1 cellular context compared by ENCODE assay signal in genomic region chr7:151083071-151083823, GRCh38.
TF ChIP-seq lines count a peak whose summit lies in the region.

Gene TMUB1, minus strand, starts transcription at chr7:151083493. Its CDS starts 930 bp downstream, at chr7:151082563.

TF ChIP-seq in HepG2, 621 proteins besides CTCF, POLR2A, EP300 and RAD21 (continued from another document and continues in another):
- TF ChIP-seq UBTF (CRISPR knock-in tag; IDR thresholded peaks at IDR 0.05) (peak; percentile 20; the same call in 1 of the 2 replicates), SAFB2 (CRISPR knock-in tag; IDR thresholded peaks at IDR 0.05; ENCODE audit: borderline replicate concordance, low read depth) (no peak), ZNF337 (CRISPR knock-in tag; IDR thresholded peaks at IDR 0.05; ENCODE audit: borderline replicate concordance, low read depth) (no peak), ZNF331 (CRISPR knock-in tag; IDR thresholded peaks at IDR 0.05) (no peak), HDAC1 (CRISPR knock-in tag; IDR thresholded peaks at IDR 0.05) (peak; percentile 32; the same call in 1 of the 2 replicates), DZIP1 (CRISPR knock-in tag; IDR thresholded peaks at IDR 0.05) (no peak), TFAP4 (IDR thresholded peaks at IDR 0.05; ENCODE audit: borderline replicate concordance, low read depth) (0 out of 2 replicates have a peak, but pooled peaks have one; percentile 24), SRSF4 (IDR thresholded peaks at IDR 0.05; ENCODE audit: low read depth, low read length, poor library complexity, severe bottlenecking) (no peak), SRSF1 (optimal IDR thresholded peaks at IDR 0.05; ENCODE audit: low read depth, low read length) (no peak), JUN (CRISPR knock-in tag; IDR thresholded peaks at IDR 0.05) (no peak), MNT (IDR thresholded peaks at IDR 0.05) (0 out of 2 replicates have a peak, but pooled peaks have one; percentile 5), ZNF512 (CRISPR knock-in tag; IDR thresholded peaks at IDR 0.05) (no peak), TARDBP (CRISPR knock-in tag; IDR thresholded peaks at IDR 0.05) (no peak), MBNL3 (CRISPR knock-in tag; conservative IDR thresholded peaks at IDR 0.05) (no peak), NFIC (IDR thresholded peaks at IDR 0.05; ENCODE audit: low read length) (no peak), SP2 (CRISPR knock-in tag; IDR thresholded peaks at IDR 0.05) (no peak; the same call in 1 of the 2 replicates), ZNF766 (CRISPR knock-in tag; IDR thresholded peaks at IDR 0.05; ENCODE audit: borderline replicate concordance) (no peak), FOXA1 (IDR thresholded peaks at IDR 0.05) (no peak), FOXA1 (CRISPR knock-in tag; IDR thresholded peaks at IDR 0.05) (no peak), RORA (CRISPR knock-in tag; IDR thresholded peaks at IDR 0.05) (no peak), ZNF720 (CRISPR knock-in tag; IDR thresholded peaks at IDR 0.05) (no peak), ZNF557 (CRISPR knock-in tag; IDR thresholded peaks at IDR 0.05) (no peak), RNF2 (conservative IDR thresholded peaks at IDR 0.05; ENCODE audit: low read depth) (no peak), HMGA1 (CRISPR knock-in tag; conservative IDR thresholded peaks at IDR 0.05) (no peak), POLR2AphosphoS5 (IDR thresholded peaks at IDR 0.05; ENCODE audit: low read depth, low read length) (peak; percentile 41), ZBTB21 (CRISPR knock-in tag; IDR thresholded peaks at IDR 0.05) (no peak), ZSCAN29 (CRISPR knock-in tag; conservative IDR thresholded peaks at IDR 0.05) (no peak), ATF7 (IDR thresholded peaks at IDR 0.05) (no peak), ATF7 (CRISPR knock-in tag; IDR thresholded peaks at IDR 0.05) (no peak), ZNF143 (CRISPR knock-in tag; IDR thresholded peaks at IDR 0.05) (peak; percentile 90), ARNTL (CRISPR knock-in tag; IDR thresholded peaks at IDR 0.05) (peak; percentile 71; the same call in 1 of the 2 replicates), ZBTB3 (CRISPR knock-in tag; IDR thresholded peaks at IDR 0.05; ENCODE audit: borderline replicate concordance, low read depth) (no peak), ZBTB37 (CRISPR knock-in tag; IDR thresholded peaks at IDR 0.05) (no peak), HOXD1 (CRISPR knock-in tag; IDR thresholded peaks at IDR 0.05) (peak; percentile 49; the same call in 1 of the 2 replicates), ZSCAN31 (CRISPR knock-in tag; IDR thresholded peaks at IDR 0.05; ENCODE audit: low read depth) (0 out of 2 replicates have a peak, but pooled peaks have one; percentile 29), TEAD2 (CRISPR knock-in tag; IDR thresholded peaks at IDR 0.05) (0 out of 2 replicates have a peak, but pooled peaks have one; percentile 49), GABPA (IDR thresholded peaks at IDR 0.05; ENCODE audit: low read depth, low read length) (no peak), GABPA (CRISPR knock-in tag; IDR thresholded peaks at IDR 0.05; ENCODE audit: low read depth) (peak; percentile 74), HOXA9 (CRISPR knock-in tag; IDR thresholded peaks at IDR 0.05; ENCODE audit: borderline replicate concordance) (peak; percentile 29; the same call in 1 of the 2 replicates), MBD4 (IDR thresholded peaks at IDR 0.05; ENCODE audit: borderline replicate concordance, low read length) (no peak), ZNF441 (CRISPR knock-in tag; IDR thresholded peaks at IDR 0.05; ENCODE audit: borderline replicate concordance) (no peak), ZNF800 (CRISPR knock-in tag; IDR thresholded peaks at IDR 0.05) (no peak), ZBTB14 (CRISPR knock-in tag; IDR thresholded peaks at IDR 0.05) (0 out of 2 replicates have a peak, but pooled peaks have one; percentile 27), MAF1 (CRISPR knock-in tag; IDR thresholded peaks at IDR 0.05; ENCODE audit: borderline replicate concordance) (no peak), ZNF883 (CRISPR knock-in tag; IDR thresholded peaks at IDR 0.05; ENCODE audit: not compliant biosample characterization) (peak; percentile 65), TSC22D2 (CRISPR knock-in tag; IDR thresholded peaks at IDR 0.05; ENCODE audit: borderline replicate concordance) (no peak), ZNF788 (CRISPR knock-in tag; IDR thresholded peaks at IDR 0.05; ENCODE audit: borderline replicate concordance) (peak; percentile 39; the same call in 1 of the 2 replicates), HCFC1 (IDR thresholded peaks at IDR 0.05; ENCODE audit: low read depth, low read length) (peak; percentile 82), ZSCAN25 (CRISPR knock-in tag; IDR thresholded peaks at IDR 0.05) (peak; percentile 92), SP5 (CRISPR knock-in tag; IDR thresholded peaks at IDR 0.05; ENCODE audit: borderline replicate concordance, low read depth) (peak; percentile 14; the same call in 1 of the 2 replicates), ZNF710 (CRISPR knock-in tag; IDR thresholded peaks at IDR 0.05; ENCODE audit: borderline replicate concordance) (no peak), ZNF772 (CRISPR knock-in tag; IDR thresholded peaks at IDR 0.05) (peak; percentile 78), KDM5A (IDR thresholded peaks at IDR 0.05; ENCODE audit: borderline replicate concordance, low read length) (peak; percentile 31; the same call in 1 of the 2 replicates)
